Comparison of ENCODE assay signal across 10 cellular contexts in genomic region chr4:159229164-159229563, GRCh38.
A peak's percentile ranks its signal among the peaks of the same experiment; 100 is the strongest.
DNase-seq lines count a peak whose midpoint lies in the region; ATAC-seq, FAIRE-seq and TF ChIP-seq lines count a peak whose summit lies in the region.
"Had no signal": no experiment of that assay in that cellular context is flagged by ENCODE, and none has a peak within 500 bp of the region (broad histone marks: within the 10 kb centered on the region; RNA-seq: fewer than 3 reads in every experiment).

No MANE protein-coding gene starts in this region.

- H3K36me3 ChIP-seq in astrocyte (ENCODE audit: insufficient read depth, low read length) (no peaks in the 10 kb centered on the region), heart left ventricle (no peaks in the 10 kb centered on the region), SJCRH30 (no peaks in the 10 kb centered on the region)

- H3K27ac Mint-ChIP-seq in astrocyte (ENCODE audit: unreplicated experiment) (peak overlapping the region; percentile 95), progenitor cell of endocrine pancreas (peak overlapping the region; percentile 97)
- H3K27ac Mint-ChIP-seq: activated naive CD8-positive, alpha-beta T cell had no signal

- H3K79me2 ChIP-seq in astrocyte (ENCODE audit: insufficient read depth, low read length): peaks cover 83% of the 10 kb centered on the region

- H4K20me1 ChIP-seq in astrocyte (ENCODE audit: insufficient read depth, low read length): no peaks in the 10 kb centered on the region

- peak; percentile 71 for FAIRE-seq in astrocyte (lab: Jason Lieb, UNC)

- H3K9me3 ChIP-seq in astrocyte (ENCODE audit: insufficient read depth, low read depth, low read length): no peaks in the 10 kb centered on the region
- H3K9me3 ChIP-seq in heart left ventricle: peaks cover 0 to 14% (median 0%) of the 10 kb centered on the region in 12 donors
- H3K9me3 ChIP-seq in SJCRH30 (replicated peaks): no peaks in the 10 kb centered on the region

- H3K4me3 ChIP-seq in astrocyte (ENCODE audit: insufficient read depth, low read depth, low read length) (peak overlapping the region; percentile 27), heart left ventricle (peak overlapping the region; percentile 7 to 61 (median 42)), SJCRH30 (no peak overlapping the region)

- intact Hi-C loops in heart left ventricle (cut with DNase I): no loop called here

- peaks cover 38% of the 10 kb centered on the region for H3K4me1 Mint-ChIP-seq in astrocyte (ENCODE audit: low read depth, unreplicated experiment)
- peaks cover 45% of the 10 kb centered on the region for H3K4me1 Mint-ChIP-seq in progenitor cell of endocrine pancreas (ENCODE audit: low read depth)

- 20 to 25% (median 21%) methylated on average over 6 of the region's 6 CpGs for WGBS in heart left ventricle, 4 donors

- peaks cover 2% of the 10 kb centered on the region for H3K36me3 Mint-ChIP-seq in astrocyte (ENCODE audit: low read depth, unreplicated experiment)
- peaks cover 18% of the 10 kb centered on the region for H3K36me3 Mint-ChIP-seq in progenitor cell of endocrine pancreas (ENCODE audit: insufficient read depth)

- peak overlapping the region; percentile 44 for H3K9ac ChIP-seq in astrocyte (ENCODE audit: low read length)

- TF ChIP-seq POLR2A in heart left ventricle (IDR thresholded peaks at IDR 0.05): peak in 1 of 2 donors; percentile 9

- H3K9me3 Mint-ChIP-seq in astrocyte (ENCODE audit: unreplicated experiment) (no peaks in the 10 kb centered on the region), progenitor cell of endocrine pancreas (ENCODE audit: low read depth) (peaks cover 28% of the 10 kb centered on the region)

- ATAC-seq in heart left ventricle: peak; percentile 45 to 81 (median 64)

- H3K27me3 ChIP-seq in astrocyte (ENCODE audit: insufficient read depth, low read length): no peaks in the 10 kb centered on the region
- no peaks in the 10 kb centered on the region for H3K27me3 ChIP-seq in heart left ventricle
- no peaks in the 10 kb centered on the region for H3K27me3 ChIP-seq in SJCRH30

- H3K4me2 ChIP-seq in astrocyte (ENCODE audit: low read length): peak overlapping the region; percentile 80

- H3K4me1 ChIP-seq in astrocyte (ENCODE audit: insufficient read depth, low read length) (peaks cover 23% of the 10 kb centered on the region), heart left ventricle (peaks cover 3 to 50% (median 16%) of the 10 kb centered on the region in 12 donors), SJCRH30 (no peaks in the 10 kb centered on the region)

- DNase-seq in EL (peak; percentile 83), astrocyte (ENCODE audit: low read depth) (peak; percentile 92), heart left ventricle (no peak), progenitor cell of endocrine pancreas (ENCODE audit: low spot score, unreplicated experiment) (no peak), SJCRH30 (no peak), NCI-H187 (lab: John Stamatoyannopoulos, UW) (no peak), NCI-H2227 (lab: John Stamatoyannopoulos, UW; ENCODE audit: unreplicated experiment) (no peak)
- DNase-seq in activated CD4-positive, alpha-beta T cell treated with anti-CD3 and anti-CD28 coated beads for 4 hours: no peak
- DNase-seq: stimulated activated CD4-positive, alpha-beta T cell treated with anti-CD3 and anti-CD28 coated beads, Interleukin-4, amount 100 ng/mL, for 4 hours had no signal

- H2AFZ ChIP-seq in astrocyte (ENCODE audit: low read depth, low read length): no peak overlapping the region

- peak overlapping the region; percentile 79 for H3K4me3 Mint-ChIP-seq in astrocyte (ENCODE audit: unreplicated experiment)
- peak overlapping the region; percentile 39 for H3K4me3 Mint-ChIP-seq in progenitor cell of endocrine pancreas (ENCODE audit: low read depth)
- H3K4me3 Mint-ChIP-seq: activated naive CD8-positive, alpha-beta T cell had no signal

- TF ChIP-seq CTCF in astrocyte (IDR thresholded peaks at IDR 0.05; ENCODE audit: insufficient read depth, low read depth, low read length): no peak
- no peak for TF ChIP-seq CTCF in heart left ventricle (IDR thresholded peaks at IDR 0.05)
- no peak for TF ChIP-seq CTCF in progenitor cell of endocrine pancreas (IDR thresholded peaks at IDR 0.05; ENCODE audit: unreplicated experiment)

- H3K27ac ChIP-seq in astrocyte (ENCODE audit: low read depth, low read length) (peak overlapping the region; percentile 76), heart left ventricle (peak overlapping the region; percentile 29 to 90 (median 78)), SJCRH30 (no peak overlapping the region)

- H3K27me3 Mint-ChIP-seq in astrocyte (ENCODE audit: low read depth, unreplicated experiment) (no peaks in the 10 kb centered on the region), progenitor cell of endocrine pancreas (no peaks in the 10 kb centered on the region)
- H3K27me3 Mint-ChIP-seq: activated naive CD8-positive, alpha-beta T cell had no signal

Comparison
In these comparisons a context has a peak if more than half of its experiments do, and no peak if none do; other contexts are left out.
1. DNase-seq: peak in EL (single experiment) and astrocyte (single experiment); none in heart left ventricle (0 of 5), progenitor cell of endocrine pancreas (single experiment), activated CD4-positive, alpha-beta T cell treated with anti-CD3 and anti-CD28 coated beads for 4 hours (0 of 2), SJCRH30 (0 of 2), NCI-H187 (0 of 2) and NCI-H2227 (single experiment).